In genomic region chr12:131695968-131696367, GRCh38 we compare ENCODE assay signal across 23 cellular contexts.
"Had no signal": no experiment of that assay in that cellular context is flagged by ENCODE, and none has a peak within 500 bp of the region (broad histone marks: within the 10 kb centered on the region; RNA-seq: fewer than 3 reads in every experiment).

No MANE protein-coding gene starts in this region.

- H3K4me3 ChIP-seq: colonic mucosa, esophagus squamous epithelium, gastrocnemius medialis, heart right ventricle, left ventricle myocardium inferior, lower lobe of right lung had no signal

- H3K27ac ChIP-seq: colonic mucosa, epithelial cell of prostate, esophagus squamous epithelium, gastrocnemius medialis, heart right ventricle, left ventricle myocardium inferior, lower lobe of right lung had no signal

- DNase-seq: colonic mucosa; cortex of kidney; effector CD8-positive, alpha-beta T cell; effector memory CD8-positive, alpha-beta T cell; endodermal cell; erythroblast; esophagus squamous epithelium; foreskin fibroblast; foreskin melanocyte; gastrocnemius medialis; glutamatergic neuron; heart right ventricle; hippocampal formation; left cardiac atrium; left ventricle myocardium inferior; lower lobe of right lung; mesenchymal stem cell; midbrain; naive thymus-derived CD4-positive, alpha-beta T cell had no signal

- H3K4me1 ChIP-seq: colonic mucosa, esophagus squamous epithelium, gastrocnemius medialis, heart right ventricle, left ventricle myocardium inferior, lower lobe of right lung had no signal

- H3K36me3 ChIP-seq: colonic mucosa, esophagus squamous epithelium, gastrocnemius medialis, heart right ventricle, left ventricle myocardium inferior, lower lobe of right lung had no signal

- H3K27me3 ChIP-seq: colonic mucosa had no signal

- FAIRE-seq: endometrium, islet of Langerhans, keratinocyte had no signal

- H3K9me3 ChIP-seq: colonic mucosa, esophagus squamous epithelium, gastrocnemius medialis, heart right ventricle, left ventricle myocardium inferior, lower lobe of right lung had no signal
